In the genomic region with DNA sequence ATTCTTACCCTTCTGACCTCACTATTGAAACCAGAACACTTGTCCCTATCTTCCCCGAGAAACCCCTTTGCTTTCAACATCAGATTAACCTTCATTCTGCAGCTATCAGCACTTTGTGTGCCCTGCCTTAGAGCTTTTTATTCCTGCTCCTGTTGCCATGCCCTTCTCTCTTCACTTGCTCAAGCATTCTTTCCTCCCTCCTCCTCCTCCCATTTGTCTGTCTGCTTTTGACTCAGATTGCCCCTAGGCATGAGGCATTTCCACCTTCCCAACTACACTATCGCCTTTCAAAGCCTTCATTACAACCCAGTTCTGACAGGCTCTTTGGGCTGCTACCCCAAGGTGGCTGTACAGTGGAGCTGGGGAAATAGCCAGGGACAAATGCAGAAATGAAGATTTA, we compare ENCODE assay signal across 22 cellular contexts.
DNase-seq lines count a peak whose midpoint lies in the region; ATAC-seq, FAIRE-seq and TF ChIP-seq lines count a peak whose summit lies in the region.
"Had no signal": no experiment of that assay in that cellular context is flagged by ENCODE, and none has a peak within 500 bp of the region (broad histone marks: within the 10 kb centered on the region; RNA-seq: fewer than 3 reads in every experiment).

No MANE protein-coding gene starts in this region.

- H3K9me1 ChIP-seq in keratinocyte (ENCODE audit: control insufficient read depth, extremely low read depth, insufficient read depth, low read length), result peaks cover 3% of the 10 kb centered on the region

- peak; percentile 13 for DNase-seq in Daoy (ENCODE audit: low read depth)
- peak; percentile 72 for DNase-seq in M059J (ENCODE audit: low read depth)
- peak; percentile 56 for DNase-seq in amniotic epithelial cell (ENCODE audit: low read depth)
- DNase-seq in keratinocyte (ENCODE audit: low read depth, low spot score), result peak; percentile 30
- no peak for DNase-seq in GM12891 (ENCODE audit: insufficient read length, low spot score)
- no peak for DNase-seq in activated T-cell treated with anti-CD3 and anti-CD28 coated beads, Interleukin-2, amount 50 U/mL, for 48 hours
- DNase-seq in GOT3 (lab: John Stamatoyannopoulos, UW), result no peak
- DNase-seq: activated CD8-positive, alpha-beta T cell treated with anti-CD3 and anti-CD28 coated beads, Interleukin-2, amount 10 ng/mL, durations not matched to agents 7 days and 5 days; activated T-cell treated with anti-CD3 and anti-CD28 coated beads, Interleukin-2, amount 50 U/mL, for 72 hours; colonic mucosa; DMS 273 treated with DMSO at 0.1 percent for 48 hours; Karpas-422; NCI-H1092 treated with DMSO at 0.1 percent for 48 hours; SK-N-SH; stimulated activated CD8-positive, alpha-beta memory T cell treated with anti-CD3 and anti-CD28 coated beads, Interleukin-4, amount 100 ng/mL, for 48 hours; T-helper 9 cell had no signal

- H3K4me2 ChIP-seq in keratinocyte (ENCODE audit: control insufficient read depth, extremely low read depth, insufficient read depth, low read depth, low read length), result peak overlapping the region; percentile 53
- H3K4me2 ChIP-seq: hepatocyte, SK-N-SH had no signal

- ATAC-seq in HG02885 (IDR thresholded peaks at IDR 0.05; ENCODE audit: poor library complexity, unreplicated experiment), result no peak
- ATAC-seq: activated CD8-positive, alpha-beta T cell treated with anti-CD3 and anti-CD28 coated beads, Interleukin-2, amount 10 ng/mL, durations not matched to agents 7 days and 5 days; activated T-cell treated with anti-CD3 and anti-CD28 coated beads, Interleukin-2, amount 50 U/mL, for 72 hours; natural killer cell treated with Interleukin-12 subunit alpha and Interleukin-12 subunit beta and Interleukin-15 and Interleukin-18, amount 100 ng/mL, for 72 hours; Panc1 had no signal

- peak; percentile 75 for FAIRE-seq in keratinocyte (lab: Jason Lieb, UNC)
- FAIRE-seq in GM12891 (lab: Jason Lieb, UNC), result no peak
- FAIRE-seq: urothelium cell line had no signal

- H3K27me3 ChIP-seq in keratinocyte (ENCODE audit: control insufficient read depth, extremely low read depth, insufficient read depth, low read length), result no peaks in the 10 kb centered on the region
- H3K27me3 ChIP-seq: colonic mucosa, hepatocyte had no signal

- H4K20me1 ChIP-seq in keratinocyte (ENCODE audit: control insufficient read depth, extremely low read depth, insufficient read depth, low read length), result no peaks in the 10 kb centered on the region

- no peak overlapping the region for H3K9ac ChIP-seq in keratinocyte (ENCODE audit: control insufficient read depth, extremely low read depth, insufficient read depth, low read length)
- H3K9ac ChIP-seq: SK-N-SH had no signal

- no peaks in the 10 kb centered on the region for H3K9me3 ChIP-seq in keratinocyte (ENCODE audit: control insufficient read depth, low read depth, low read length)
- H3K9me3 ChIP-seq: colonic mucosa, SK-N-SH had no signal

- H3K36me3 ChIP-seq in keratinocyte (ENCODE audit: control insufficient read depth in 2 of 2, extremely low read depth in 1 of 2, insufficient read depth in 2 of 2, low read length in 2 of 2), result peaks cover 1 to 8% of the 10 kb centered on the region in 2 experiments

- TF ChIP-seq CTCF in keratinocyte (optimal IDR thresholded peaks at IDR 0.05 in 1 of 3, IDR thresholded peaks at IDR 0.05 in 1 of 3, conservative IDR thresholded peaks at IDR 0.05 in 1 of 3; ENCODE audit: extremely low read depth in 1 of 3, insufficient read depth in 2 of 3, low read length in 3 of 3), result no peak

- peaks cover 18% of the 10 kb centered on the region for H3K4me1 ChIP-seq in keratinocyte (ENCODE audit: control insufficient read depth, extremely low read depth, insufficient read depth, low read length)
- H3K4me1 ChIP-seq: colonic mucosa had no signal

- no peak overlapping the region for H3K4me3 ChIP-seq in keratinocyte (ENCODE audit: control insufficient read depth in 2 of 3, extremely low read depth in 1 of 3, insufficient read depth in 2 of 3, low read depth in 1 of 3, low read length in 3 of 3)
- H3K4me3 ChIP-seq: colonic mucosa, hepatocyte had no signal

- no peak overlapping the region for H3K27ac ChIP-seq in keratinocyte (ENCODE audit: control insufficient read depth, insufficient read depth, low read length)
- H3K27ac ChIP-seq: C4-2B, colonic mucosa, hepatocyte had no signal

- TF ChIP-seq POLR2A in GM12891 (IDR thresholded peaks at IDR 0.05; ENCODE audit: low read depth, low read length), result no peak

- H3K79me2 ChIP-seq in keratinocyte (ENCODE audit: control insufficient read depth, insufficient read depth, low read length), result no peaks in the 10 kb centered on the region
- H3K79me2 ChIP-seq: hepatocyte had no signal

- dilution Hi-C loops in keratinocyte (cut with MboI; ENCODE audit: extremely low pct_ligation_motif_present, low sequenced_read_pairs), result no loop called here

- H2AFZ ChIP-seq in keratinocyte (ENCODE audit: control insufficient read depth, low read length), result no peak overlapping the region
- H2AFZ ChIP-seq: hepatocyte had no signal

TF ChIP-seq in GM12891, 5 proteins besides CTCF, POLR2A, EP300 and RAD21:
- TF ChIP-seq SPI1 (IDR thresholded peaks at IDR 0.05; ENCODE audit: low read depth, low read length) (no peak), POLR2AphosphoS5 (IDR thresholded peaks at IDR 0.05; ENCODE audit: low read depth, low read length) (no peak), POU2F2 (IDR thresholded peaks at IDR 0.05; ENCODE audit: low read depth, low read length) (no peak), TAF1 (IDR thresholded peaks at IDR 0.05; ENCODE audit: low read depth, low read length) (no peak), PAX5 (IDR thresholded peaks at IDR 0.05; ENCODE audit: insufficient read depth, low read length, severe bottlenecking) (no peak)

Comparison
In these comparisons a context has a peak if more than half of its experiments do, and no peak if none do; other contexts are left out.
1. DNase-seq: peak in Daoy (single experiment), M059J (single experiment), amniotic epithelial cell (single experiment) and keratinocyte (single experiment); none in GM12891 (single experiment), activated T-cell treated with anti-CD3 and anti-CD28 coated beads, Interleukin-2, amount 50 U/mL, for 48 hours (0 of 2) and GOT3 (single experiment).